Comparison of ENCODE assay signal across 9 cellular contexts in genomic region chr9:35510745-35511428, GRCh38. TPM values are rescaled to one million over a fixed set of nuclear protein-coding genes. Genes with fewer than 3 reads are reported as not detected.
DNase-seq lines count a peak whose midpoint lies in the region; ATAC-seq, FAIRE-seq and TF ChIP-seq lines count a peak whose summit lies in the region.
"Had no signal": no experiment of that assay in that cellular context is flagged by ENCODE, and none has a peak within 500 bp of the region (broad histone marks: within the 10 kb centered on the region; RNA-seq: fewer than 3 reads in every experiment).

No MANE protein-coding gene starts in this region.

- H3K9me3 ChIP-seq in HCT116 (ENCODE audit: control insufficient read depth in 1 of 2, insufficient read depth in 1 of 2, low read depth in 1 of 2, low read length in 2 of 2) (no peaks in the 10 kb centered on the region), keratinocyte (ENCODE audit: control insufficient read depth, low read depth, low read length) (no peaks in the 10 kb centered on the region), spleen (no peaks in the 10 kb centered on the region)
- no peaks in the 10 kb centered on the region for H3K9me3 ChIP-seq in CD4-positive, alpha-beta T cell (ENCODE audit: control insufficient read depth, low read length)

- ATAC-seq in HCT116 (peak; percentile 92), HG03159 (IDR thresholded peaks at IDR 0.05; ENCODE audit: unreplicated experiment) (no peak)
- no peak for ATAC-seq in activated T-helper 17 cell treated with anti-CD3 and anti-CD28 coated beads, Interleukin-2, amount 50 U/mL, for 72 hours (replicated peaks)
- ATAC-seq in CD4-positive, alpha-beta T cell (ENCODE audit: poor library complexity) = no peak
- ATAC-seq: K562 had no signal

- no peaks in the 10 kb centered on the region for H3K4me1 Mint-ChIP-seq in activated T-helper 17 cell treated with anti-CD3 and anti-CD28 coated beads, Interleukin-2, amount 50 U/mL, for 72 hours
- H3K4me1 Mint-ChIP-seq in CD14-positive monocyte = peaks cover 38% of the 10 kb centered on the region
- no peaks in the 10 kb centered on the region for H3K4me1 Mint-ChIP-seq in CD4-positive, alpha-beta T cell (ENCODE audit: low read depth)

- peaks cover 33 to 47% of the 10 kb centered on the region in 2 experiments for H3K4me1 ChIP-seq in HCT116 (ENCODE audit: control insufficient read depth in 1 of 2, insufficient read depth in 2 of 2, low read length in 2 of 2)
- peaks cover 21% of the 10 kb centered on the region for H3K4me1 ChIP-seq in keratinocyte (ENCODE audit: control insufficient read depth, extremely low read depth, insufficient read depth, low read length)
- H3K4me1 ChIP-seq in spleen = peaks cover 0 to 22% (median 5%) of the 10 kb centered on the region in 6 donors

- TF ChIP-seq CTCF in HCT116 (IDR thresholded peaks at IDR 0.05 in 2 of 3, conservative IDR thresholded peaks at IDR 0.05 in 1 of 3; ENCODE audit: borderline replicate concordance in 1 of 3, insufficient read depth in 1 of 3, low read depth in 2 of 3, low read length in 2 of 3) (0 out of 6 replicates have a peak, but pooled peaks of 2 of the 3 experiments have one; percentile 18 to 19), keratinocyte (optimal IDR thresholded peaks at IDR 0.05 in 1 of 3, IDR thresholded peaks at IDR 0.05 in 1 of 3, conservative IDR thresholded peaks at IDR 0.05 in 1 of 3; ENCODE audit: extremely low read depth in 1 of 3, insufficient read depth in 2 of 3, low read length in 3 of 3) (peak in 1 of 3 experiments; percentile 33), spleen (IDR thresholded peaks at IDR 0.05 in 8 of 11, conservative IDR thresholded peaks at IDR 0.05 in 3 of 11) (peak in 5 of 11 experiments; percentile 14 to 41 (median 33)), CD14-positive monocyte (IDR thresholded peaks at IDR 0.05) (no peak)
- no peak for TF ChIP-seq CTCF in CD4-positive, alpha-beta T cell (IDR thresholded peaks at IDR 0.05)

- dilution Hi-C loops in keratinocyte (cut with MboI; ENCODE audit: extremely low pct_ligation_motif_present, low sequenced_read_pairs) = no loop called here

- H3K27ac ChIP-seq in HCT116 (ENCODE audit: low read depth, low read length) (peak overlapping the region; percentile 75), keratinocyte (ENCODE audit: control insufficient read depth, insufficient read depth, low read length) (no peak overlapping the region), spleen (peak overlapping the region; percentile 15 to 75 (median 72))
- no peak overlapping the region for H3K27ac ChIP-seq in CD4-positive, alpha-beta T cell (ENCODE audit: low read depth, low read length)

- H3K36me3 Mint-ChIP-seq in activated T-helper 17 cell treated with anti-CD3 and anti-CD28 coated beads, Interleukin-2, amount 50 U/mL, for 72 hours (ENCODE audit: low read depth) = no peaks in the 10 kb centered on the region
- peaks cover 4 to 21% of the 10 kb centered on the region in 2 donors for H3K36me3 Mint-ChIP-seq in CD14-positive monocyte
- no peaks in the 10 kb centered on the region for H3K36me3 Mint-ChIP-seq in CD4-positive, alpha-beta T cell (ENCODE audit: low read depth)

- H3K9ac ChIP-seq in HCT116 (ENCODE audit: low read length) = peak overlapping the region; percentile 49
- H3K9ac ChIP-seq in keratinocyte (ENCODE audit: control insufficient read depth, extremely low read depth, insufficient read depth, low read length) = no peak overlapping the region

- no peak overlapping the region for H3K4me3 Mint-ChIP-seq in activated T-helper 17 cell treated with anti-CD3 and anti-CD28 coated beads, Interleukin-2, amount 50 U/mL, for 72 hours
- no peak overlapping the region for H3K4me3 Mint-ChIP-seq in CD14-positive monocyte
- no peak overlapping the region for H3K4me3 Mint-ChIP-seq in CD4-positive, alpha-beta T cell

- peak; percentile 81 for FAIRE-seq in keratinocyte (lab: Jason Lieb, UNC)
- FAIRE-seq: K562 had no signal

- DNase-seq in HCT116 (ENCODE audit: low read depth, low spot score) (peak; percentile 73), brain pericyte (ENCODE audit: low read depth, low spot score) (peak; percentile 51), keratinocyte (ENCODE audit: low read depth, low spot score) (no peak), spleen (no peak), CD14-positive monocyte (ENCODE audit: low spot score) (no peak)
- DNase-seq in CD4-positive, alpha-beta T cell = no peak

- intact Hi-C loops in HCT116 (cut with micrococcal nuclease) = loop anchor here (1.0 kb wide), 1 partner anchor 22 kb away; no protein-coding TSS in a partner anchor
- intact Hi-C loops in spleen (cut with DNase I; ENCODE audit: low total_unique reads) = no loop called here
- intact Hi-C loops in CD14-positive monocyte (cut with micrococcal nuclease) = no loop called here
- intact Hi-C loops in CD4-positive, alpha-beta T cell (cut with DNase I, micrococcal nuclease) = no loop called here

- no peaks in the 10 kb centered on the region for H3K9me2 ChIP-seq in HCT116 (ENCODE audit: insufficient read depth)

- no TSS peak for BruUV-seq in HCT116 (replicated peaks; lab: Mats Ljungman, UMichigan)

- H3K27me3 ChIP-seq in HCT116 (ENCODE audit: insufficient read depth, low read length) (no peaks in the 10 kb centered on the region), keratinocyte (ENCODE audit: control insufficient read depth, extremely low read depth, insufficient read depth, low read length) (no peaks in the 10 kb centered on the region), spleen (replicated peaks in 1 of 7) (no peaks in the 10 kb centered on the region)
- H3K27me3 ChIP-seq in CD4-positive, alpha-beta T cell (ENCODE audit: control insufficient read depth, insufficient read depth, low read length) = no peaks in the 10 kb centered on the region

- no peak overlapping the region for H3K27ac Mint-ChIP-seq in activated T-helper 17 cell treated with anti-CD3 and anti-CD28 coated beads, Interleukin-2, amount 50 U/mL, for 72 hours
- H3K27ac Mint-ChIP-seq in CD14-positive monocyte = no peak overlapping the region
- H3K27ac Mint-ChIP-seq in CD4-positive, alpha-beta T cell = no peak overlapping the region

- no peaks in the 10 kb centered on the region for H3K9me1 ChIP-seq in keratinocyte (ENCODE audit: control insufficient read depth, extremely low read depth, insufficient read depth, low read length)

- RAD21 ChIA-PET in HCT116 (lab: Charles Lee; ENCODE audit: low non-redundant PET in 1 of 2, low total read pairs in 2 of 2, uncharacterized antibody in 2 of 2, unreplicated experiment in 2 of 2) = interaction anchor here in 1 of 2 experiments (1.0 kb wide), 1 partner anchor 43 kb away, joined by 4 read pairs; no protein-coding TSS in a partner anchor

- H3K36me3 ChIP-seq in HCT116 (ENCODE audit: control insufficient read depth in 1 of 2, insufficient read depth in 2 of 2, low read length in 2 of 2) = 0 out of 4 replicates have a peak, but pooled peaks cover 0 to 3% of the 10 kb centered on the region in 2 experiments
- no peaks in the 10 kb centered on the region for H3K36me3 ChIP-seq in keratinocyte (ENCODE audit: control insufficient read depth in 2 of 2, extremely low read depth in 1 of 2, insufficient read depth in 2 of 2, low read length in 2 of 2)
- no peaks in the 10 kb centered on the region for H3K36me3 ChIP-seq in spleen

- peak; percentile 32; the same call in 1 of the 2 replicates for TF ChIP-seq RAD21 in HCT116 (IDR thresholded peaks at IDR 0.05; ENCODE audit: low read depth)

- peaks cover 17% of the 10 kb centered on the region for H3K27me3 Mint-ChIP-seq in activated T-helper 17 cell treated with anti-CD3 and anti-CD28 coated beads, Interleukin-2, amount 50 U/mL, for 72 hours
- H3K27me3 Mint-ChIP-seq in CD14-positive monocyte (ENCODE audit: low read depth in 3 of 3) = no peaks in the 10 kb centered on the region
- H3K27me3 Mint-ChIP-seq in CD4-positive, alpha-beta T cell = no peaks in the 10 kb centered on the region

- H3K4me3 ChIP-seq in HCT116 (replicated peaks in 1 of 2; ENCODE audit: low read depth in 1 of 2, low read length in 2 of 2) (peak overlapping the region; percentile 1 to 21; a peak in 3 of 4 replicates), keratinocyte (ENCODE audit: control insufficient read depth in 2 of 3, extremely low read depth in 1 of 3, insufficient read depth in 2 of 3, low read depth in 1 of 3, low read length in 3 of 3) (no peak overlapping the region), spleen (no peak overlapping the region)
- H3K4me3 ChIP-seq: K562 had no signal

- CTCF ChIA-PET in HCT116 (lab: Charles Lee) = interaction anchor here (0.8 to 1.8 kb wide), 4 partner anchors 43 to 750 kb away, joined by 3 to 7 read pairs (median 3); partner anchors contain the start of gene TESK1
- CTCF ChIA-PET in CD4-positive, alpha-beta T cell (lab: Charles Lee) = interaction anchor here (0.9 kb wide), 1 partner anchor 11 kb away, joined by 3 read pairs; no protein-coding TSS in a partner anchor

- WGBS in spleen, 5 donors = 47 to 81% (median 64%) methylated on average over 3 of the region's 3 CpGs

- H4K20me1 ChIP-seq in HCT116 (ENCODE audit: insufficient read depth) (no peaks in the 10 kb centered on the region), keratinocyte (ENCODE audit: control insufficient read depth, extremely low read depth, insufficient read depth, low read length) (no peaks in the 10 kb centered on the region)

- H3K9me3 Mint-ChIP-seq in activated T-helper 17 cell treated with anti-CD3 and anti-CD28 coated beads, Interleukin-2, amount 50 U/mL, for 72 hours = no peaks in the 10 kb centered on the region
- H3K9me3 Mint-ChIP-seq in CD14-positive monocyte = no peaks in the 10 kb centered on the region
- no peaks in the 10 kb centered on the region for H3K9me3 Mint-ChIP-seq in CD4-positive, alpha-beta T cell

- H2AFZ ChIP-seq in HCT116 (ENCODE audit: low read depth, low read length, poor library complexity, severe bottlenecking) (no peak overlapping the region), keratinocyte (ENCODE audit: control insufficient read depth, low read length) (no peak overlapping the region)

- H3K79me2 ChIP-seq in HCT116 (ENCODE audit: insufficient read depth, low read length) (peaks cover 9% of the 10 kb centered on the region; the same call in 1 of the 2 replicates), keratinocyte (ENCODE audit: control insufficient read depth, insufficient read depth, low read length) (peaks cover 37% of the 10 kb centered on the region)

- H3K4me2 ChIP-seq in HCT116 (ENCODE audit: low read length) = peak overlapping the region; percentile 66
- H3K4me2 ChIP-seq in keratinocyte (ENCODE audit: control insufficient read depth, extremely low read depth, insufficient read depth, low read depth, low read length) = peak overlapping the region; percentile 40

- TF ChIP-seq POLR2A in HCT116 (IDR thresholded peaks at IDR 0.05; ENCODE audit: borderline replicate concordance, extremely low read depth, insufficient read depth, insufficient read length) (no peak), spleen (IDR thresholded peaks at IDR 0.05) (no peak)

- POLR2A ChIA-PET in HCT116 (lab: Charles Lee) = no interaction called here
- POLR2A ChIA-PET in CD4-positive, alpha-beta T cell (lab: Charles Lee) = no interaction called here

RNA-seq across cellular contexts. Expression of gene RUSC2, which starts 21.0 kb away (rescaled TPM):
- total RNA-seq in HCT116 (2021; ENCODE audit: unreplicated experiment) = 11.6 TPM
- 7.3 and 7.7 TPM in 2 replicates for polyA plus RNA-seq in HCT116 (2012)
- polyA plus RNA-seq in keratinocyte = 4.2 to 7.9 TPM (median 6.3 TPM) in 3 replicates
- 1.8 TPM for polyA plus RNA-seq in keratinocyte (2011; ENCODE audit: low read depth)
- 4.0 and 5.0 TPM in 2 replicates for polyA plus RNA-seq in keratinocyte (2011; cell fraction: cytosol; rRNA removed)
- 15.7 and 21.6 TPM in 2 replicates for polyA plus RNA-seq in keratinocyte (2011; cell fraction: nucleus; rRNA removed)
- polyA plus RNA-seq in keratinocyte (2012; ENCODE audit: low replicate concordance) = 4.4 and 8.1 TPM in 2 replicates
- 30.9 to 43.2 TPM (median 32.3 TPM) in 3 replicates for polyA minus RNA-seq in keratinocyte
- 14.2 TPM for polyA minus RNA-seq in keratinocyte (2011; cell fraction: cytosol; rRNA and poly(A)+ RNA removed)
- polyA minus RNA-seq in keratinocyte (2011; cell fraction: nucleus; rRNA and poly(A)+ RNA removed) = 17.0 and 18.2 TPM in 2 replicates
- 10 to 100 TPM; 11.5 to 41.9 (median 15.0) TPM for total RNA-seq in spleen
- 10 to 100 TPM in 1 of 3 donors, 1 to 10 TPM in 2; 2.5 to 12.1 (median 5.3) TPM for polyA plus RNA-seq in spleen
- 1 to 10 TPM; 1.3 to 1.9 TPM for total RNA-seq in activated T-helper 17 cell treated with anti-CD3 and anti-CD28 coated beads, Interleukin-2, amount 50 U/mL, for 72 hours
- 1 to 10 TPM; 2.2 to 3.7 TPM for polyA plus RNA-seq in CD14-positive monocyte
- total RNA-seq in CD4-positive, alpha-beta T cell = 1 to 10 TPM; 1.6 to 1.8 TPM

Comparison
In these comparisons a context has a peak if more than half of its experiments do, and no peak if none do; other contexts are left out.
1. DNase-seq: peak in HCT116 (single experiment) and brain pericyte (single experiment); none in keratinocyte (single experiment), spleen (single experiment), CD14-positive monocyte (single experiment) and CD4-positive, alpha-beta T cell (0 of 10).
2. H3K27ac ChIP-seq: peak in HCT116 (single experiment) and spleen (8 of 8); none in keratinocyte (single experiment) and CD4-positive, alpha-beta T cell (single experiment).
3. H3K4me3 ChIP-seq: peak in HCT116 (2 of 2); none in keratinocyte (0 of 3) and spleen (0 of 8).
4. CTCF ChIP-seq: peak in HCT116 (2 of 3); none in CD14-positive monocyte (single experiment) and CD4-positive, alpha-beta T cell (single experiment).